Comparison of ENCODE assay signal across 1 cellular context in genomic region chr17:42067371-42068180, GRCh38.
TF ChIP-seq lines count a peak whose summit lies in the region.

No MANE protein-coding gene starts in this region.

TF ChIP-seq in K562, 482 proteins besides CTCF, POLR2A, EP300 and RAD21 (continued from another document and continues in another):
- TF ChIP-seq DEAF1 (CRISPR knock-in tag; IDR thresholded peaks at IDR 0.05) (peak; percentile 50; the same call in 1 of the 2 replicates), EZH2 (IDR thresholded peaks at IDR 0.05; ENCODE audit: borderline replicate concordance, low read depth, low read length) (no peak), ZFX (CRISPR knock-in tag; IDR thresholded peaks at IDR 0.05) (no peak), NFYB (IDR thresholded peaks at IDR 0.05; ENCODE audit: extremely low read depth, insufficient read length) (no peak), TEAD1 (CRISPR knock-in tag; IDR thresholded peaks at IDR 0.05) (no peak), NCOR1 (IDR thresholded peaks at IDR 0.05) (no peak), ETV1 (tag; conservative IDR thresholded peaks at IDR 0.05; ENCODE audit: low read depth) (no peak), NKRF (IDR thresholded peaks at IDR 0.05; ENCODE audit: borderline replicate concordance) (no peak), SRF (CRISPR knock-in tag; IDR thresholded peaks at IDR 0.05) (no peak), SPI1 (IDR thresholded peaks at IDR 0.05; ENCODE audit: borderline replicate concordance, low read depth, low read length) (no peak), HDGF (IDR thresholded peaks at IDR 0.05) (no peak), PATZ1 (CRISPR knock-in tag; IDR thresholded peaks at IDR 0.05; ENCODE audit: borderline replicate concordance) (no peak), ZBTB5 (IDR thresholded peaks at IDR 0.05) (no peak), CREBBP (IDR thresholded peaks at IDR 0.05; ENCODE audit: low read depth, low read length) (no peak), ZBED1 (IDR thresholded peaks at IDR 0.05) (no peak), ZNF57 (CRISPR knock-in tag; IDR thresholded peaks at IDR 0.05) (no peak), BRF2 (IDR thresholded peaks at IDR 0.05; ENCODE audit: borderline replicate concordance, insufficient read depth, insufficient read length) (no peak), GATA2 (CRISPR knock-in tag; IDR thresholded peaks at IDR 0.05) (no peak), SMARCB1 (IDR thresholded peaks at IDR 0.05; ENCODE audit: insufficient read length, low read depth) (no peak), KHSRP (IDR thresholded peaks at IDR 0.05) (no peak), ZBTB2 (IDR thresholded peaks at IDR 0.05) (peak; percentile 37; the same call in 1 of the 2 replicates), MEIS2 (IDR thresholded peaks at IDR 0.05; ENCODE audit: partially characterized antibody) (no peak), NEUROD1 (IDR thresholded peaks at IDR 0.05; ENCODE audit: borderline replicate concordance, low read depth, low read length, partially characterized antibody) (no peak), ZC3H8 (IDR thresholded peaks at IDR 0.05) (no peak), SRSF3 (IDR thresholded peaks at IDR 0.05; ENCODE audit: insufficient read depth, low read length) (no peak), ZBTB7A (IDR thresholded peaks at IDR 0.05; ENCODE audit: borderline replicate concordance, control insufficient read depth, low read depth, low read length) (peak; percentile 64), ARID1B (IDR thresholded peaks at IDR 0.05) (no peak), GTF3C2 (IDR thresholded peaks at IDR 0.05; ENCODE audit: borderline replicate concordance, extremely low read depth, insufficient read length) (no peak), SRSF7 (optimal IDR thresholded peaks at IDR 0.05; ENCODE audit: low read depth, low read length) (no peak), LEF1 (IDR thresholded peaks at IDR 0.05) (no peak), XRCC5 (IDR thresholded peaks at IDR 0.05; ENCODE audit: low read depth, low read length) (0 out of 2 replicates have a peak, but pooled peaks have one; percentile 60), SIN3B (IDR thresholded peaks at IDR 0.05; ENCODE audit: low read depth) (no peak), NR2C1 (IDR thresholded peaks at IDR 0.05) (peak; percentile 77), NR2C1 (tag; IDR thresholded peaks at IDR 0.05) (no peak), E2F3 (CRISPR knock-in tag; IDR thresholded peaks at IDR 0.05) (no peak), ZNF507 (tag; conservative IDR thresholded peaks at IDR 0.05) (no peak), PHB (CRISPR knock-in tag; IDR thresholded peaks at IDR 0.05) (no peak), YBX1 (IDR thresholded peaks at IDR 0.05) (no peak), MAX (CRISPR knock-in tag; IDR thresholded peaks at IDR 0.05) (no peak), CCAR2 (IDR thresholded peaks at IDR 0.05; ENCODE audit: low read depth, low read length) (no peak), LARP7 (IDR thresholded peaks at IDR 0.05) (no peak), CHD4 (IDR thresholded peaks at IDR 0.05; ENCODE audit: insufficient read depth, insufficient replicate concordance, low read depth, low read length, poor library complexity, severe bottlenecking) (no peak), ZNF174 (CRISPR knock-in tag; IDR thresholded peaks at IDR 0.05) (no peak), MTA1 (IDR thresholded peaks at IDR 0.05; ENCODE audit: borderline replicate concordance) (no peak), FOXK1 (CRISPR knock-in tag; IDR thresholded peaks at IDR 0.05; ENCODE audit: borderline replicate concordance) (no peak), POLR2AphosphoS2 (IDR thresholded peaks at IDR 0.05; ENCODE audit: low read length) (no peak), RAD51 (IDR thresholded peaks at IDR 0.05; ENCODE audit: borderline replicate concordance, low read depth) (no peak), USF1 (CRISPR knock-in tag; IDR thresholded peaks at IDR 0.05) (0 out of 2 replicates have a peak, but pooled peaks have one; percentile 9), TEAD4 (IDR thresholded peaks at IDR 0.05; ENCODE audit: low read length) (no peak), TEAD4 (CRISPR knock-in tag; IDR thresholded peaks at IDR 0.05; ENCODE audit: borderline replicate concordance) (no peak), MBD2 (IDR thresholded peaks at IDR 0.05; ENCODE audit: borderline replicate concordance, low read depth) (no peak), CEBPZ (IDR thresholded peaks at IDR 0.05; ENCODE audit: borderline replicate concordance, low read depth, low read length) (no peak), TCF7L2 (IDR thresholded peaks at IDR 0.05; ENCODE audit: low read depth, low read length) (no peak)
